ENCODE assay signal across 23 cellular contexts in genomic region chr15:77627581-77627980, GRCh38. TPM values are rescaled to one million over a fixed set of nuclear protein-coding genes. Genes with fewer than 3 reads are reported as not detected.
"Had no signal": no experiment of that assay in that cellular context is flagged by ENCODE, and none has a peak within 500 bp of the region (broad histone marks: within the 10 kb centered on the region; RNA-seq: fewer than 3 reads in every experiment).

No MANE protein-coding gene starts in this region.

- H3K36me3 ChIP-seq: breast epithelium, colonic mucosa, esophagus squamous epithelium, gastrocnemius medialis, lower lobe of right lung, ovary, prostate gland, right atrium auricular region, thoracic aorta, upper lobe of left lung, WERI-Rb-1 had no signal

- H3K9me3 ChIP-seq: breast epithelium, colonic mucosa, esophagus squamous epithelium, gastrocnemius medialis, lower lobe of right lung, mucosa of descending colon, ovary, prostate gland, right atrium auricular region, thoracic aorta, upper lobe of left lung had no signal

- DNase-seq: activated CD4-positive, alpha-beta T cell treated with anti-CD3 and anti-CD28 coated beads for 1 hour; activated CD4-positive, alpha-beta T cell treated with anti-CD3 and anti-CD28 coated beads, Interleukin-2, amount 50 U/mL, for 1 hour; activated CD8-positive, alpha-beta T cell treated with anti-CD3 and anti-CD28 coated beads, Interleukin-2, amount 10 ng/mL, durations not matched to agents 7 days and 5 days; activated naive CD8-positive, alpha-beta T cell treated with anti-CD3 and anti-CD28 coated beads for 36 hours; activated T-cell treated with anti-CD3 and anti-CD28 coated beads, Interleukin-2, amount 50 U/mL, for 1 hour; colonic mucosa; esophagus squamous epithelium; gastrocnemius medialis; lower lobe of right lung; mesendoderm; mucosa of descending colon; naive B cell; ovary; stimulated activated CD4-positive, alpha-beta T cell treated with anti-CD3 and anti-CD28 coated beads, Interleukin-4, amount 100 ng/mL, for 24 hours; stimulated activated naive CD4-positive, alpha-beta T cell treated with Interleukin-2 at 50 U/mL for 16 hours; T-helper 1 cell; upper lobe of left lung; WERI-Rb-1 had no signal

- H3K4me1 ChIP-seq: colonic mucosa, lower lobe of right lung, prostate gland had no signal

- H3K27me3 ChIP-seq: right atrium auricular region had no signal

- H3K4me3 ChIP-seq: breast epithelium, colonic mucosa, esophagus squamous epithelium, gastrocnemius medialis, lower lobe of right lung, mucosa of descending colon, ovary, prostate gland, right atrium auricular region, thoracic aorta, upper lobe of left lung had no signal

- H3K27ac ChIP-seq: breast epithelium, colonic mucosa, esophagus squamous epithelium, gastrocnemius medialis, lower lobe of right lung, ovary, prostate gland, right atrium auricular region, thoracic aorta, upper lobe of left lung, WERI-Rb-1 had no signal

RNA-seq across cellular contexts. Expression of gene LINGO1, which starts 5.1 kb away (rescaled TPM):
- total RNA-seq: activated CD8-positive, alpha-beta T cell treated with anti-CD3 and anti-CD28 coated beads, Interleukin-2, amount 10 ng/mL, durations not matched to agents 7 days and 5 days; activated naive CD8-positive, alpha-beta T cell treated with anti-CD3 and anti-CD28 coated beads for 36 hours; activated T-helper 17 cell treated with anti-CD3 and anti-CD28 coated beads, Interleukin-2, amount 50 U/mL, for 72 hours had no signal
